In the genomic region with DNA sequence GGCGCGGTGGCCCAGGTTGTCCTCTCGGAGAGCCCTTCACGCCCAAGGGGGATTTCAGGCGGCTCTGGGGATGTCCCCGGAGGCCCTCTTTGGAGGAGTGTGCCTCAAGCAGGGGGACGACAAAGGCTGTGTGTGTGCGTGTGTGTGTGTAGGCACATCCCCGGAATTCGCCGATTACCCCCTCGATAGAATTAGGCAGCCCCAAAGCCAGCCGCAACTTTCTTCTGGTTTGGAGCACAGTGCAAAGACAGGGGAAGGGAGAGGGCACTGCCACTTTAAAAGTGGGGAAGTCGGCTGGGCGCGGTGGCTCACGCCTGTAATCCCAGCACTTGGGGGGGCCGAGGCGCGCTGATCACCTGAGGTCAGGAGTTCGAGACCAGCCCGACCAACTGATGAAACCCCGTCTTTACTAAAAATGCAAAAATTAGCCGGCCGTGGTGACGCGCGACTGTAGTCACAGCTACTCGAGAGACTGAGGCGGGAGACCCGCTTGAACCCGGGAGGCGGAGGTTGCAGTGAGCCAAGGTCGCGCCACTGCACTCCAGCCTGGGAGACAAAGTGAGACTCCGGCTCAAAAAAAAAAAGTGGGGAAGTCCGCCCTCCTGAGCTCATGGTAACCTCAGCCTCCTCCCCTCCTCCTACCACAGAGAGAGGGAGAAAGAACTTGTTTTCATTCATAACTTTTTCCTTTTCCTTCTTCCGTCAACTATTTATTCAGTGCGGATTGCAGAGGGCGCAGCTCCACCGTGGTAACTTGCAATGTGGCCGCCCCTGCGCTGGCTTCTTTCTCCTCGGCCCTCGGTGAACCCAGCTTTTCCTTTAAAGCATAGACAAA, we compare ENCODE assay signal across 8 cellular contexts. TPM values are rescaled to one million over a fixed set of nuclear protein-coding genes. Genes with fewer than 3 reads are reported as not detected.
DNase-seq lines count a peak whose midpoint lies in the region; ATAC-seq and TF ChIP-seq lines count a peak whose summit lies in the region.

No MANE protein-coding gene starts in this region.

- H3K79me2 ChIP-seq in DND-41 (ENCODE audit: insufficient read depth, low read length) (no peaks in the 10 kb centered on the region), Karpas-422 (ENCODE audit: low read length) (no peaks in the 10 kb centered on the region)

- H3K27me3 ChIP-seq in DND-41 (ENCODE audit: insufficient read depth, low read length, poor library complexity), result peaks cover 76% of the 10 kb centered on the region
- no peaks in the 10 kb centered on the region for H3K27me3 ChIP-seq in Karpas-422 (ENCODE audit: low read length)

- H3K4me2 ChIP-seq in DND-41 (ENCODE audit: insufficient read depth, low read length) (peak overlapping the region; percentile 96), Karpas-422 (ENCODE audit: low read depth, low read length, poor library complexity, severe bottlenecking) (peak overlapping the region; percentile 40)

- H3K4me1 ChIP-seq in DND-41 (ENCODE audit: insufficient read depth, low read length), result peaks cover 39% of the 10 kb centered on the region
- peaks cover 3% of the 10 kb centered on the region; the same call in 1 of the 2 replicates for H3K4me1 ChIP-seq in Karpas-422 (ENCODE audit: low read length)

- TF ChIP-seq CTCF in DND-41 (IDR thresholded peaks at IDR 0.05; ENCODE audit: borderline replicate concordance, extremely low read depth, low read length, poor library complexity, severe bottlenecking), result no peak
- TF ChIP-seq CTCF in WI38 (IDR thresholded peaks at IDR 0.05; ENCODE audit: low read depth, low read length), result no peak

- H3K9ac ChIP-seq in DND-41 (ENCODE audit: low read depth, low read length) (peak overlapping the region; percentile 37; the same call in 1 of the 2 replicates), Karpas-422 (ENCODE audit: low read length) (0 out of 2 replicates have a peak overlapping the region, but pooled peaks have one; percentile 20)

- DNase-seq in DND-41 (peak; percentile 50), Karpas-422 (no peak), caudate nucleus (lab: John Stamatoyannopoulos, UW) (peak in 46 of 61 donors; percentile 1 to 64 (median 31)), kidney glomerular epithelial cell (lab: John Stamatoyannopoulos, UW) (peak; percentile 70), NCI-H524 treated with DMSO at 0.1 percent for 48 hours (lab: John Stamatoyannopoulos, UW) (no peak)
- DNase-seq in stimulated activated CD4-positive, alpha-beta T cell treated with anti-CD3 and anti-CD28 coated beads, Interleukin-15, amount 100 ng/mL, for 24 hours, result peak; percentile 72

- no peaks in the 10 kb centered on the region for H3K9me2 ChIP-seq in Karpas-422 (replicated peaks; ENCODE audit: insufficient read depth, low read length)

- H3K4me3 ChIP-seq in DND-41 (ENCODE audit: low read depth in 1 of 2, low read length in 2 of 2) (peak overlapping the region; percentile 14 to 59; a peak in 3 of 4 replicates), Karpas-422 (ENCODE audit: low read length) (peak overlapping the region; percentile 51; the same call in 1 of the 2 replicates), WI38 (ENCODE audit: low read depth, low read length) (peak overlapping the region; percentile 82)

- H4K20me1 ChIP-seq in DND-41 (ENCODE audit: insufficient read depth, low read length), result peaks cover 12% of the 10 kb centered on the region; the same call in 1 of the 2 replicates
- no peaks in the 10 kb centered on the region for H4K20me1 ChIP-seq in Karpas-422 (ENCODE audit: insufficient read depth, low read depth, low read length)

- H3K9me3 ChIP-seq in DND-41 (ENCODE audit: insufficient read depth, low read length, severe bottlenecking) (no peaks in the 10 kb centered on the region), Karpas-422 (ENCODE audit: low read length) (no peaks in the 10 kb centered on the region)

- H2AFZ ChIP-seq in DND-41 (ENCODE audit: low read depth, low read length), result peak overlapping the region; percentile 71
- H2AFZ ChIP-seq in Karpas-422 (ENCODE audit: low read length), result no peak overlapping the region; the same call in 1 of the 2 replicates

- H3K27ac ChIP-seq in DND-41 (ENCODE audit: low read length), result no peak overlapping the region
- no peak overlapping the region for H3K27ac ChIP-seq in Karpas-422 (ENCODE audit: low read length)
- H3K27ac ChIP-seq in caudate nucleus (ENCODE audit: low read depth, low read length), result peak overlapping the region; percentile 58

- H3K36me3 ChIP-seq in DND-41 (ENCODE audit: insufficient read depth, low read length), result no peaks in the 10 kb centered on the region
- no peaks in the 10 kb centered on the region for H3K36me3 ChIP-seq in Karpas-422 (ENCODE audit: insufficient read depth, low read length)

- ATAC-seq in DND-41 (ENCODE audit: insufficient read depth, low read depth), result peak; percentile 41
- peak; percentile 34 for ATAC-seq in GM21576 (IDR thresholded peaks at IDR 0.05; ENCODE audit: unreplicated experiment)

RNA-seq across cellular contexts. Expression of a gene that starts 2.4 kb away (rescaled TPM):
- not detected in 2 replicates for total RNA-seq in Karpas-422 (2014; rRNA removed; shearing (Covaris generic); ENCODE audit: low replicate concordance)

Comparison
In these comparisons a context has a peak if more than half of its experiments do, and no peak if none do; other contexts are left out.
1. DNase-seq: peak in DND-41 (single experiment), caudate nucleus (46 of 61), kidney glomerular epithelial cell (single experiment) and stimulated activated CD4-positive, alpha-beta T cell treated with anti-CD3 and anti-CD28 coated beads, Interleukin-15, amount 100 ng/mL, for 24 hours (single experiment); none in Karpas-422 (single experiment) and NCI-H524 treated with DMSO at 0.1 percent for 48 hours (single experiment).
2. Peak in every context shown above with its lines, with median percentiles within 50 percentile points of each other: H3K4me3 ChIP-seq.